ENCODE assay signal across 8 cellular contexts in genomic region chr1:66929999-66930822, GRCh38. TPM values are rescaled to one million over a fixed set of nuclear protein-coding genes. Genes with fewer than 3 reads are reported as not detected.
DNase-seq lines count a peak whose midpoint lies in the region; ATAC-seq and TF ChIP-seq lines count a peak whose summit lies in the region.

No MANE protein-coding gene starts in this region.

- intact Hi-C loops in left ventricle myocardium inferior (cut with micrococcal nuclease) (no loop called here), upper lobe of right lung (cut with DNase I) (no loop called here)

- TF ChIP-seq CTCF in left ventricle myocardium inferior (IDR thresholded peaks at IDR 0.05; ENCODE audit: borderline replicate concordance) (peak; percentile 60), progenitor cell of endocrine pancreas (IDR thresholded peaks at IDR 0.05; ENCODE audit: unreplicated experiment) (peak; percentile 37), upper lobe of right lung (IDR thresholded peaks at IDR 0.05) (peak; percentile 43)

- no peaks in the 10 kb centered on the region for H3K9me3 Mint-ChIP-seq in progenitor cell of endocrine pancreas (ENCODE audit: low read depth)

- no peaks in the 10 kb centered on the region for H3K27me3 Mint-ChIP-seq in progenitor cell of endocrine pancreas

- H3K36me3 ChIP-seq in left ventricle myocardium inferior: peaks cover 5% of the 10 kb centered on the region
- H3K36me3 ChIP-seq in upper lobe of right lung: no peaks in the 10 kb centered on the region

- peak; percentile 80 for ATAC-seq in GM18498 (IDR thresholded peaks at IDR 0.05; ENCODE audit: unreplicated experiment)
- ATAC-seq in HG02852 (IDR thresholded peaks at IDR 0.05; ENCODE audit: unreplicated experiment): peak; percentile 63
- ATAC-seq in upper lobe of right lung: peak; percentile 94

- H3K27me3 ChIP-seq in left ventricle myocardium inferior (ENCODE audit: low read depth): no peaks in the 10 kb centered on the region
- H3K27me3 ChIP-seq in upper lobe of right lung: no peaks in the 10 kb centered on the region

- H3K4me1 ChIP-seq in left ventricle myocardium inferior (peaks cover 79% of the 10 kb centered on the region), upper lobe of right lung (peaks cover 46% of the 10 kb centered on the region)

- H3K9me3 ChIP-seq in left ventricle myocardium inferior (replicated peaks) (no peaks in the 10 kb centered on the region), upper lobe of right lung (no peaks in the 10 kb centered on the region)

- H3K4me3 Mint-ChIP-seq in progenitor cell of endocrine pancreas (ENCODE audit: low read depth): peak overlapping the region; percentile 91

- peak overlapping the region; percentile 94 for H3K27ac Mint-ChIP-seq in progenitor cell of endocrine pancreas

- H3K27ac ChIP-seq in left ventricle myocardium inferior (replicated peaks): peak overlapping the region; percentile 95
- peak overlapping the region; percentile 96 for H3K27ac ChIP-seq in upper lobe of right lung

- DNase-seq in NCI-H1436 (lab: John Stamatoyannopoulos, UW) (peak; percentile 93), T-helper 1 cell (peak; percentile 89 to 95 (median 91)), amniotic stem cell (lab: John Stamatoyannopoulos, UW) (peak; percentile 82), left ventricle myocardium inferior (peak; percentile 96), progenitor cell of endocrine pancreas (ENCODE audit: low spot score, unreplicated experiment) (peak; percentile 96), upper lobe of right lung (peak; percentile 98)

- H3K36me3 Mint-ChIP-seq in progenitor cell of endocrine pancreas (ENCODE audit: insufficient read depth): no peaks in the 10 kb centered on the region

- H3K4me3 ChIP-seq in left ventricle myocardium inferior (peak overlapping the region; percentile 83), upper lobe of right lung (peak overlapping the region; percentile 72)

- H3K4me1 Mint-ChIP-seq in progenitor cell of endocrine pancreas (ENCODE audit: low read depth): peaks cover 30% of the 10 kb centered on the region

RNA-seq across cellular contexts. Expression of gene MIER1, which starts 5.4 kb away (rescaled TPM):
- total RNA-seq in left ventricle myocardium inferior: 18.1 TPM
- 31.8 and 32.5 TPM in 2 replicates for total RNA-seq in progenitor cell of endocrine pancreas
- 43.8 TPM for total RNA-seq in upper lobe of right lung

RNA-seq across cellular contexts. Expression of gene DNAI4, which starts 5.6 kb away (rescaled TPM):
- 17.9 TPM for total RNA-seq in left ventricle myocardium inferior
- 11.7 and 14.3 TPM in 2 replicates for total RNA-seq in progenitor cell of endocrine pancreas
- 10.2 TPM for total RNA-seq in upper lobe of right lung

Comparison
In these comparisons a context has a peak if more than half of its experiments do, and no peak if none do; other contexts are left out.
1. Peak in every context shown above with its lines: DNase-seq, ATAC-seq, H3K4me3 ChIP-seq and H3K27ac ChIP-seq.